11 cellular contexts compared by ENCODE assay signal in the genomic region with DNA sequence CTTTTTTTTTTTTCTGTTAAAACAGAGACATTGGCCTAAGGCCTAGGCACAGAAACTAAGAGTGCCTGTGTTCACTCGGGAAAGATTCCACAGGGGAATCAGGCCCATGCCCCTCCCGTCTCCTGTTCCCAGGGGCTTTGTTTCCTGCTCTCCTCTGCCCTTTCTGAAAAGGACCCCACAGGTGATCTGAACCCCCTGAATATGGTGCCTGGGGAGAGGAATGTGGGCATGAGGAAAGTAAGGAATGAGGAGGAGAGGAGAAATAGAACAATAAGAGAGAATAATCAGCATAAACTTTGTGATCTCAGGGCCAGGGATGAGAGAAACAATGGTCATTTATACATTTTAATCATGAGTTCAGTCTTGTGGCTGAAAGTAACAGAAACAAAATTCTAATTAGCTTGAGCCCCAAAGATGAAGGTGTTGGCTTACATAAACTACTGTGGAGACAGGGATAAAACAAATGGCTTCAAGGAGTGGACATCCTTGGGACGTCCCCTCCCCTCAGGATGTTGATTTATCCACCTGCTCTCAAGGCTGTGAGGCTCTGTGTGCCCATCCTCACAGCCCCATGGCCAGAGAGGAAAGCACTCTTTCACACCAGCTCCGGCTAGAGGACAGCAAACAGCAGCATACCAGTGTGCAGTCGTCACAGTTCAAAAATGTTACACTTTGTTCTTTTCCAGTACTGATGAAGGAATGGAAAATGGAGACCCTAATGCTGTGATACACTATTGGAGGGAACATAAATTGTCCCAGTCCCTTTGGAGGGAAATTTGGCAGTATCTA. TPM values are rescaled to one million over a fixed set of nuclear protein-coding genes. Genes with fewer than 3 reads are reported as not detected.
DNase-seq lines count a peak whose midpoint lies in the region; TF ChIP-seq lines count a peak whose summit lies in the region.
"Had no signal": no experiment of that assay in that cellular context is flagged by ENCODE, and none has a peak within 500 bp of the region (broad histone marks: within the 10 kb centered on the region; RNA-seq: fewer than 3 reads in every experiment).

No MANE protein-coding gene starts in this region.

- H3K36me3 Mint-ChIP-seq in mesothelial cell of epicardium, result no peaks in the 10 kb centered on the region

- H3K9me3 Mint-ChIP-seq in mesothelial cell of epicardium, result no peaks in the 10 kb centered on the region
- H3K9me3 Mint-ChIP-seq: nephron progenitor cell had no signal

- no peaks in the 10 kb centered on the region for H3K27me3 ChIP-seq in esophagus squamous epithelium
- no peaks in the 10 kb centered on the region for H3K27me3 ChIP-seq in transverse colon

- H3K36me3 ChIP-seq in esophagus squamous epithelium (no peaks in the 10 kb centered on the region), transverse colon (no peaks in the 10 kb centered on the region)
- H3K36me3 ChIP-seq: WERI-Rb-1 had no signal

- DNase-seq in RPMI7951 (ENCODE audit: low read depth) (peak; percentile 36), esophagus squamous epithelium (lab: John Stamatoyannopoulos, UW) (no peak), mesothelial cell of epicardium (ENCODE audit: low spot score in 2 of 2, unreplicated experiment in 2 of 2) (no peak), transverse colon (no peak), DMS 273 treated with DMSO at 0.1 percent for 48 hours (lab: John Stamatoyannopoulos, UW) (no peak), SK-N-DZ (ENCODE audit: low spot score) (no peak)
- DNase-seq in effector CD4-positive, alpha-beta T cell, result no peak
- DNase-seq: activated gamma-delta T cell, DND-41, nephron progenitor cell, WERI-Rb-1 had no signal

- in situ Hi-C loops in transverse colon (cut with MboI; ENCODE audit: low pct_ligation_motif_present in 1 of 4, low pct_unique_long_range_greater_than_20kb in 1 of 4, low sequenced_read_pairs in 3 of 4), result loop anchor here in 2 of 4 donors (25.0 kb wide), 2 partner anchors 712 to 737 kb away; no protein-coding TSS in a partner anchor

- no peak overlapping the region for H3K4me3 Mint-ChIP-seq in mesothelial cell of epicardium
- H3K4me3 Mint-ChIP-seq: nephron progenitor cell had no signal

- peaks cover 18% of the 10 kb centered on the region for H3K4me1 Mint-ChIP-seq in mesothelial cell of epicardium

- H3K4me3 ChIP-seq in esophagus squamous epithelium (no peak overlapping the region), transverse colon (no peak overlapping the region)

- intact Hi-C loops in esophagus squamous epithelium (cut with DNase I), result no loop called here
- intact Hi-C loops in transverse colon (cut with DNase I; ENCODE audit: low total_unique reads), result loop anchor here (5.0 kb wide), 1 partner anchor 727 kb away; no protein-coding TSS in a partner anchor

- peaks cover 3% of the 10 kb centered on the region for H3K27me3 Mint-ChIP-seq in mesothelial cell of epicardium (ENCODE audit: low read depth)

- H3K27ac Mint-ChIP-seq in mesothelial cell of epicardium, result peak overlapping the region; percentile 77
- H3K27ac Mint-ChIP-seq: nephron progenitor cell had no signal

- H3K9me3 ChIP-seq in esophagus squamous epithelium (no peaks in the 10 kb centered on the region), transverse colon (no peaks in the 10 kb centered on the region)

- peaks cover 6 to 53% (median 22%) of the 10 kb centered on the region in 3 donors for H3K4me1 ChIP-seq in esophagus squamous epithelium
- H3K4me1 ChIP-seq in transverse colon, result peaks cover 4 to 12% (median 5%) of the 10 kb centered on the region in 4 donors

- TF ChIP-seq CTCF in esophagus squamous epithelium (IDR thresholded peaks at IDR 0.05) (no peak), mesothelial cell of epicardium (IDR thresholded peaks at IDR 0.05; ENCODE audit: unreplicated experiment) (no peak), transverse colon (IDR thresholded peaks at IDR 0.05) (no peak)

- H3K27ac ChIP-seq in esophagus squamous epithelium (peak overlapping the region; percentile 20 to 87 (median 78)), transverse colon (peak overlapping the region; percentile 61 to 73 (median 64))
- H3K27ac ChIP-seq: WERI-Rb-1 had no signal

- WGBS in esophagus squamous epithelium, 2 donors, result 49 to 71% methylated on average over 4 to 5 of the region's 5 CpGs
- 44 to 73% methylated on average over 2 to 5 of the region's 5 CpGs for WGBS in transverse colon (ENCODE audit: low coverage in 1 of 2), 2 donors

- TF ChIP-seq POLR2A in esophagus squamous epithelium (IDR thresholded peaks at IDR 0.05) (no peak), transverse colon (IDR thresholded peaks at IDR 0.05) (no peak)

- no peak for TF ChIP-seq EP300 in transverse colon (IDR thresholded peaks at IDR 0.05; ENCODE audit: low read depth)

RNA-seq across cellular contexts. Expression of gene MRPL33, which starts 46.4 kb away (rescaled TPM):
- 335 and 349 TPM in 2 replicates for total RNA-seq in RPMI7951 (2014; rRNA removed; shearing (Covaris generic))
- total RNA-seq in esophagus squamous epithelium (100 to 1,000 TPM in 1 of 4 donors, 10 to 100 TPM in 3; 50.4 to 114 (median 70.9) TPM), mesothelial cell of epicardium (48.3 to 54.5 TPM (median 54.4 TPM) in 3 replicates), transverse colon (10 to 100 TPM in 3 of 4 donors, 1 to 10 TPM in 1; 7.2 to 89.4 (median 45.7) TPM)
- 143 and 205 TPM in 2 replicates for polyA plus RNA-seq in SK-N-DZ (2014; cell fraction: cytosol; rRNA removed)
- 114 and 131 TPM in 2 replicates for polyA plus RNA-seq in SK-N-DZ (2014; cell fraction: nucleus; rRNA removed)
